In genomic region chr7:116940689-116941088, GRCh38 we compare ENCODE assay signal across 9 cellular contexts.
"Had no signal": no experiment of that assay in that cellular context is flagged by ENCODE, and none has a peak within 500 bp of the region (broad histone marks: within the 10 kb centered on the region; RNA-seq: fewer than 3 reads in every experiment).

No MANE protein-coding gene starts in this region.

- H3K27ac ChIP-seq: GM23248, HL-60 had no signal

- H3K4me3 Mint-ChIP-seq: HFFc6, IgD-negative memory B cell had no signal

- H3K9me3 Mint-ChIP-seq: HFFc6, IgD-negative memory B cell had no signal

- H3K9ac ChIP-seq: GM23248 had no signal

- H3K36me3 Mint-ChIP-seq: IgD-negative memory B cell had no signal

- DNase-seq: GOT3, H7, HFFc6, KBM-7 had no signal

- H3K36me3 ChIP-seq: HAP-1 had no signal

- H3K4me1 Mint-ChIP-seq: IgD-negative memory B cell had no signal

- H3K27ac Mint-ChIP-seq: HFFc6, IgD-negative memory B cell had no signal

- ATAC-seq: HCT116 had no signal

- H2AFZ ChIP-seq: GM23248 had no signal

- H3K4me3 ChIP-seq: GM23248, HAP-1 had no signal

- H3K9me3 ChIP-seq: HAP-1 had no signal
